ENCODE assay signal across 12 cellular contexts in the genomic region with DNA sequence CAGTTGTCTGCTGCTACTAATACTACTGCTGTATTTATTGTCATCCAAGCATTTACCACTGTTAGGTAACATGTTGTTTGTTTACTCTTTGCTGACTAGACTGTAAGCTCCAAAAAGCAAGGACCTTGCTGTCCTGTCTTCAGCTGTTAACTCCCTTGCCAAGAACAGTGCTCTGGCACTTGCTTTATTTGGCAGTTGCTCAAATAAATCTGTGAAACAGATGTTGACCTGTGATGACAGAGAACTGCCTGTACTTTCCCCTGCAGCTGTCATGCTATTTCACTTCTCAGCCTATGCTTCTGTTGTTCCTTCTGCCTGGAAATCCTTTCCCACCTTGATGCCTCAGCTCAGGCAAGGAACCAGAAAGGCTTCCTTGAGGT.
DNase-seq lines count a peak whose midpoint lies in the region; ATAC-seq, FAIRE-seq and TF ChIP-seq lines count a peak whose summit lies in the region.
"Had no signal": no experiment of that assay in that cellular context is flagged by ENCODE, and none has a peak within 500 bp of the region (broad histone marks: within the 10 kb centered on the region; RNA-seq: fewer than 3 reads in every experiment).

No MANE protein-coding gene starts in this region.

- H3K4me3 Mint-ChIP-seq in GM23338: no peak overlapping the region
- H3K4me3 Mint-ChIP-seq: central memory CD8-positive, alpha-beta T cell had no signal

- CTCF ChIA-PET in A549 (lab: Yijun Ruan, JAX): interaction anchor here (0.6 to 0.7 kb wide), 3 partner anchors 16 to 36 kb away, joined by 3 read pairs; no protein-coding TSS in a partner anchor

- peaks cover 10% of the 10 kb centered on the region for H3K36me3 Mint-ChIP-seq in GM23338 (ENCODE audit: low read depth)

- H3K36me3 ChIP-seq in OCI-LY1 (ENCODE audit: insufficient read depth, low read length): peaks cover 3% of the 10 kb centered on the region; the same call in 1 of the 2 replicates
- no peaks in the 10 kb centered on the region; the same call in 1 of the 2 replicates for H3K36me3 ChIP-seq in GM23338 (ENCODE audit: insufficient read depth)

- ATAC-seq in A549 (peak; percentile 30 to 44; a peak in 4 of 6 replicates), GM21515 (IDR thresholded peaks at IDR 0.05; ENCODE audit: unreplicated experiment) (peak; percentile 47), left cardiac atrium (peak; percentile 91 to 92), GM23338 (no peak)

- H3K9ac ChIP-seq in OCI-LY1 (ENCODE audit: low read length): no peak overlapping the region
- H3K9ac ChIP-seq: BLaER1 treated with 17β-estradiol and CSF1 and Interleukin-3, amounts not matched to agents 10 nM and 100 nM had no signal

- POLR2A ChIA-PET in A549 (lab: Yijun Ruan, JAX): no interaction called here

- H3K4me3 ChIP-seq in A549: no peak overlapping the region
- no peak overlapping the region for H3K4me3 ChIP-seq in OCI-LY1 (ENCODE audit: low read depth, low read length, poor library complexity, severe bottlenecking)
- no peak overlapping the region for H3K4me3 ChIP-seq in GM23338
- H3K4me3 ChIP-seq: BLaER1 treated with 17β-estradiol and CSF1 and Interleukin-3, amounts not matched to agents 10 nM and 100 nM; vagina had no signal

- TF ChIP-seq CTCF in A549 (IDR thresholded peaks at IDR 0.05) (no peak), OCI-LY1 (IDR thresholded peaks at IDR 0.05; ENCODE audit: low read length) (no peak), GM23338 (conservative IDR thresholded peaks at IDR 0.05; ENCODE audit: low read depth in 2 of 2) (no peak)

- intact Hi-C loops in left cardiac atrium (cut with DNase I): no loop called here

- no peak for TF ChIP-seq POLR2A in A549 (IDR thresholded peaks at IDR 0.05; ENCODE audit: low read length)

- DNase-seq in A549 (ENCODE audit: low read depth in 1 of 2, low spot score in 1 of 2): peak in 1 of 2 experiments; percentile 9
- DNase-seq in left cardiac atrium: no peak
- no peak for DNase-seq in activated naive CD4-positive, alpha-beta T cell treated with anti-CD3 and anti-CD28 coated beads, Interleukin-2, amount 50 U/mL, for 16 hours
- DNase-seq in GM23338 (ENCODE audit: low spot score): no peak
- DNase-seq in effector CD4-positive, alpha-beta T cell: no peak
- DNase-seq in activated CD4-positive, CD25-positive, alpha-beta regulatory T cell treated with anti-CD3 and anti-CD28 coated beads, Interleukin-2, amount 50 U/mL, for 72 hours: no peak
- DNase-seq: SIG-M5 had no signal

- TF ChIP-seq EP300 in A549 (IDR thresholded peaks at IDR 0.05): no peak

- FAIRE-seq in A549 (lab: Jason Lieb, UNC): no peak

- H3K9me3 ChIP-seq in A549 (no peaks in the 10 kb centered on the region), OCI-LY1 (ENCODE audit: low read length) (no peaks in the 10 kb centered on the region)
- H3K9me3 ChIP-seq: vagina had no signal

- H3K4me2 ChIP-seq in A549 (no peak overlapping the region), OCI-LY1 (ENCODE audit: low read length) (no peak overlapping the region), GM23338 (no peak overlapping the region)

- peaks cover 11% of the 10 kb centered on the region for H3K4me1 Mint-ChIP-seq in GM23338
- H3K4me1 Mint-ChIP-seq: central memory CD8-positive, alpha-beta T cell had no signal

- H3K9me3 Mint-ChIP-seq in GM23338: peaks cover under 1% of the 10 kb centered on the region; the same call in 2 of the 3 replicates
- H3K9me3 Mint-ChIP-seq: central memory CD8-positive, alpha-beta T cell had no signal

- H3K79me2 ChIP-seq in OCI-LY1 (ENCODE audit: insufficient read depth, low read length) (no peaks in the 10 kb centered on the region), GM23338 (replicated peaks; ENCODE audit: insufficient read depth) (no peaks in the 10 kb centered on the region)

- H3F3A ChIP-seq in OCI-LY1 (ENCODE audit: insufficient read depth, low read length): no peaks in the 10 kb centered on the region
- no peaks in the 10 kb centered on the region for H3F3A ChIP-seq in GM23338 (replicated peaks; ENCODE audit: low read depth)

- H3K27me3 ChIP-seq in OCI-LY1 (ENCODE audit: insufficient read depth, low read length): no peaks in the 10 kb centered on the region
- no peaks in the 10 kb centered on the region for H3K27me3 ChIP-seq in GM23338 (ENCODE audit: insufficient read depth)
- H3K27me3 ChIP-seq: BLaER1 treated with 17β-estradiol and CSF1 and Interleukin-3, amounts not matched to agents 10 nM and 100 nM; vagina had no signal

- no peaks in the 10 kb centered on the region for H3K27me3 Mint-ChIP-seq in GM23338 (ENCODE audit: insufficient read depth, low read depth, poor library complexity)
- H3K27me3 Mint-ChIP-seq: central memory CD8-positive, alpha-beta T cell had no signal

- no peak overlapping the region for H3K27ac Mint-ChIP-seq in GM23338

- H3K9me2 ChIP-seq in OCI-LY1 (ENCODE audit: low read depth, low read length) (no peaks in the 10 kb centered on the region), GM23338 (ENCODE audit: insufficient read depth) (no peaks in the 10 kb centered on the region)

- no peaks in the 10 kb centered on the region for H4K20me1 ChIP-seq in OCI-LY1 (ENCODE audit: insufficient read depth, low read length)
- H4K20me1 ChIP-seq in GM23338 (replicated peaks; ENCODE audit: insufficient read depth): 0 out of 2 replicates have a peak, but pooled peaks cover 4% of the 10 kb centered on the region
- H4K20me1 ChIP-seq: BLaER1 treated with 17β-estradiol and CSF1 and Interleukin-3, amounts not matched to agents 10 nM and 100 nM had no signal

- H3K27ac ChIP-seq in A549: no peak overlapping the region; a peak in 1 of 6 replicates
- peak overlapping the region; percentile 48 for H3K27ac ChIP-seq in OCI-LY1 (ENCODE audit: low read depth, low read length, poor library complexity, severe bottlenecking)
- H3K27ac ChIP-seq in GM23338 (ENCODE audit: low read depth): no peak overlapping the region
- H3K27ac ChIP-seq: BLaER1 treated with 17β-estradiol and CSF1 and Interleukin-3, amounts not matched to agents 10 nM and 100 nM; vagina had no signal

- H2AFZ ChIP-seq in OCI-LY1 (ENCODE audit: low read length) (no peak overlapping the region), GM23338 (no peak overlapping the region)

- H3K4me1 ChIP-seq in A549: peaks cover 6% of the 10 kb centered on the region; the same call in 1 of the 3 replicates
- H3K4me1 ChIP-seq in OCI-LY1 (ENCODE audit: insufficient read depth, low read length, severe bottlenecking): peaks cover 16% of the 10 kb centered on the region
- 0 out of 2 replicates have a peak, but pooled peaks cover 5% of the 10 kb centered on the region for H3K4me1 ChIP-seq in GM23338 (ENCODE audit: insufficient read depth)

- no peak for TF ChIP-seq RAD21 in A549 (conservative IDR thresholded peaks at IDR 0.05 in 1 of 2, IDR thresholded peaks at IDR 0.05 in 1 of 2)

TF ChIP-seq in A549, 52 proteins besides CTCF, POLR2A, EP300 and RAD21 (continues in another document):
- TF ChIP-seq JUN (IDR thresholded peaks at IDR 0.05) (no peak), ZSCAN20 (CRISPR knock-in tag; IDR thresholded peaks at IDR 0.05) (no peak), MAFK (IDR thresholded peaks at IDR 0.05; ENCODE audit: partially characterized antibody) (peak; percentile 48), RNF2 (IDR thresholded peaks at IDR 0.05; ENCODE audit: borderline replicate concordance, low read depth) (no peak), FOXS1 (CRISPR knock-in tag; IDR thresholded peaks at IDR 0.05) (no peak), KDM1A (IDR thresholded peaks at IDR 0.05; ENCODE audit: low read depth) (no peak)
- TF ChIP-seq, protein P1, sequence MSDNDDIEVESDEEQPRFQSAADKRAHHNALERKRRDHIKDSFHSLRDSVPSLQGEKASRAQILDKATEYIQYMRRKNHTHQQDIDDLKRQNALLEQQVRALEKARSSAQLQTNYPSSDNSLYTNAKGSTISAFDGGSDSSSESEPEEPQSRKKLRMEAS (IDR thresholded peaks at IDR 0.05): no peak
- TF ChIP-seq, protein P2, sequence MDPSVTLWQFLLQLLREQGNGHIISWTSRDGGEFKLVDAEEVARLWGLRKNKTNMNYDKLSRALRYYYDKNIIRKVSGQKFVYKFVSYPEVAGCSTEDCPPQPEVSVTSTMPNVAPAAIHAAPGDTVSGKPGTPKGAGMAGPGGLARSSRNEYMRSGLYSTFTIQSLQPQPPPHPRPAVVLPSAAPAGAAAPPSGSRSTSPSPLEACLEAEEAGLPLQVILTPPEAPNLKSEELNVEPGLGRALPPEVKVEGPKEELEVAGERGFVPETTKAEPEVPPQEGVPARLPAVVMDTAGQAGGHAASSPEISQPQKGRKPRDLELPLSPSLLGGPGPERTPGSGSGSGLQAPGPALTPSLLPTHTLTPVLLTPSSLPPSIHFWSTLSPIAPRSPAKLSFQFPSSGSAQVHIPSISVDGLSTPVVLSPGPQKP (IDR thresholded peaks at IDR 0.05; ENCODE audit: low read depth, low read length): no peak

TF ChIP-seq in GM23338, 12 proteins besides CTCF, POLR2A, EP300 and RAD21 (continues in another document):
- TF ChIP-seq JUNB (IDR thresholded peaks at IDR 0.05; ENCODE audit: unreplicated experiment) (no peak), CREB1 (CRISPR knock-in tag; IDR thresholded peaks at IDR 0.05; ENCODE audit: low read depth) (no peak), STAT1 (IDR thresholded peaks at IDR 0.05; ENCODE audit: unreplicated experiment) (no peak)
